Comparison of ENCODE assay signal across 8 cellular contexts in the genomic region with DNA sequence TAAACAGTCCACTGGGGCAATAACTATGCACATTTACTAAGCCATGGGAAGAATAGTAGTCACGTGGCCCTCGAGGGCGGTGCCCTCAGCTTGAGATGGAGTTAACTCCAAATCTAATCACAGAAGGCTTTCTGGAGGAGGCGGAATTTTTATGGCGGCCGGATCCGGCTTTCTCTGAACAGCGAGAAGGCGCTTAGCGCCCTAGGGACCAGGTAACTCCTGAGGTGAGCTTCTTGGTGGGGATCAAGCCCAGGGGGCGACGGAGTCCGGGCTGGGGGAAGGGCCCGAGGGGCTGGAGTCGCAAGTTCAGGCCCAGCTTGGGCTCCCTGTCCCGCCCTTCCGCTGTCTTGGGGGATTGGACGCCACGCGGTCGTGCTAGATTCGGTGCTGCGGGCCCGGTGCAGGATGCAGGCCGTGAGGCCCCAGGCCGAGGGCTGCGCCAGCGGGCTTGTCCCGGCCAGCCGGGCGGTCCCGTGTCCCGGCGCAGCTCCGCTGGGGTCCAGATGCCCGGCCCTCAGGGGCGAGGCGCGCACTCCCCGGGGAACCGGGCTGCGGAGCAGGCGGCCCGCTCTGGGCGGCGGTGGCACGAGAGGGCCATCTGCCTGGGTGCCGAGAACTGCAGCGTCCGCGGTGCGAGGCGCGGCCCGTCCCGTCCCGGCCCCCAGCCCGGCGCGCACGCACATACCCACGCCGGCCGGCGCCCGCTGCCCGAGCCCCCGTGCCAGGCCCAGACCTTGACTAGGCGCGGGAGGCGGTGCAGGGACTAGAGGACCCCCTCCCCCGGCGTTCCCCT. TPM values are rescaled to one million over a fixed set of nuclear protein-coding genes. Genes with fewer than 3 reads are reported as not detected.
DNase-seq lines count a peak whose midpoint lies in the region; ATAC-seq and TF ChIP-seq lines count a peak whose summit lies in the region.

No MANE protein-coding gene starts in this region.

- WGBS in ovary, 3 donors, result 35 to 65% (median 59%) methylated on average over 29 to 73 of the region's 73 CpGs

- no peak for DNase-seq in CD4-positive, alpha-beta T cell
- DNase-seq in activated CD4-positive, alpha-beta memory T cell treated with anti-CD3 and anti-CD28 coated beads for 36 hours, result no peak
- peak; percentile 26 for DNase-seq in left ventricle myocardium inferior
- peak; percentile 45 to 74 (median 58) for DNase-seq in ovary
- DNase-seq in AG08396 (ENCODE audit: low spot score), result no peak
- no peak for DNase-seq in RKO (ENCODE audit: low spot score)

- no peak for TF ChIP-seq EP300 in ovary (IDR thresholded peaks at IDR 0.05)

- H3K36me3 ChIP-seq in left ventricle myocardium inferior, result peaks cover 17% of the 10 kb centered on the region
- H3K36me3 ChIP-seq in ovary, result no peaks in the 10 kb centered on the region

- peak overlapping the region; percentile 88 for H3K4me3 Mint-ChIP-seq in CD4-positive, alpha-beta T cell
- H3K4me3 Mint-ChIP-seq in activated CD4-positive, alpha-beta memory T cell treated with anti-CD3 and anti-CD28 coated beads for 36 hours, result peak overlapping the region; percentile 6

- POLR2A ChIA-PET in CD4-positive, alpha-beta T cell (lab: Charles Lee), result interaction anchor here (4.1 kb wide), 1 partner anchor 17 kb away, joined by 31 read pairs; no protein-coding TSS in a partner anchor
- POLR2A ChIA-PET in activated CD4-positive, alpha-beta memory T cell treated with anti-CD3 and anti-CD28 coated beads for 36 hours (lab: Charles Lee), result no interaction called here

- TF ChIP-seq CTCF in CD4-positive, alpha-beta T cell (IDR thresholded peaks at IDR 0.05), result no peak
- no peak for TF ChIP-seq CTCF in left ventricle myocardium inferior (IDR thresholded peaks at IDR 0.05; ENCODE audit: borderline replicate concordance)
- peak in 1 of 3 donors; percentile 28 for TF ChIP-seq CTCF in ovary (IDR thresholded peaks at IDR 0.05)

- H3K9me3 Mint-ChIP-seq in CD4-positive, alpha-beta T cell, result no peaks in the 10 kb centered on the region
- H3K9me3 Mint-ChIP-seq in activated CD4-positive, alpha-beta memory T cell treated with anti-CD3 and anti-CD28 coated beads for 36 hours, result no peaks in the 10 kb centered on the region

- CTCF ChIA-PET in CD4-positive, alpha-beta T cell (lab: Charles Lee), result interaction anchor here (0.8 kb wide), 1 partner anchor 18 kb away, joined by 3 read pairs; no protein-coding TSS in a partner anchor
- CTCF ChIA-PET in activated CD4-positive, alpha-beta memory T cell treated with anti-CD3 and anti-CD28 coated beads for 36 hours (lab: Charles Lee), result interaction anchor here (1.4 to 1.9 kb wide), 2 partner anchors 17 to 177 kb away, joined by 3 to 5 read pairs; no protein-coding TSS in a partner anchor

- H3K4me1 ChIP-seq in left ventricle myocardium inferior, result peaks cover 40% of the 10 kb centered on the region
- peaks cover 15% of the 10 kb centered on the region for H3K4me1 ChIP-seq in ovary (ENCODE audit: insufficient read depth)

- H3K9me3 ChIP-seq in CD4-positive, alpha-beta T cell (ENCODE audit: control insufficient read depth, low read length), result no peaks in the 10 kb centered on the region
- H3K9me3 ChIP-seq in left ventricle myocardium inferior (replicated peaks), result no peaks in the 10 kb centered on the region
- no peaks in the 10 kb centered on the region for H3K9me3 ChIP-seq in ovary

- H3K27ac Mint-ChIP-seq in CD4-positive, alpha-beta T cell, result peak overlapping the region; percentile 92
- peak overlapping the region; percentile 20 for H3K27ac Mint-ChIP-seq in activated CD4-positive, alpha-beta memory T cell treated with anti-CD3 and anti-CD28 coated beads for 36 hours

- peak overlapping the region; percentile 74 for H3K4me3 ChIP-seq in left ventricle myocardium inferior
- peak overlapping the region; percentile 78 for H3K4me3 ChIP-seq in ovary

- TF ChIP-seq POLR2A in ovary (IDR thresholded peaks at IDR 0.05), result no peak

- no peaks in the 10 kb centered on the region for H3K27me3 Mint-ChIP-seq in CD4-positive, alpha-beta T cell
- no peaks in the 10 kb centered on the region for H3K27me3 Mint-ChIP-seq in activated CD4-positive, alpha-beta memory T cell treated with anti-CD3 and anti-CD28 coated beads for 36 hours

- intact Hi-C loops in CD4-positive, alpha-beta T cell (cut with DNase I, micrococcal nuclease), result loop anchor here in 1 of 2 experiments (1.0 to 10.0 kb wide), 6 partner anchors 14 to 1495 kb away; partner anchors contain the start of genes CLK4, LMAN2, PRELID1 and RAB24
- intact Hi-C loops in activated CD4-positive, alpha-beta memory T cell treated with anti-CD3 and anti-CD28 coated beads for 36 hours (cut with micrococcal nuclease), result loop anchor here (5.0 kb wide), 3 partner anchors 170 to 595 kb away; partner anchors contain the start of genes LMAN2, PRELID1, RAB24 and RNF44
- intact Hi-C loops in left ventricle myocardium inferior (cut with micrococcal nuclease) (no loop called here), ovary (cut with DNase I) (loop anchor here in 1 of 4 donors (5.0 kb wide), 1 partner anchor 1470 kb away; no protein-coding TSS in a partner anchor)

- ATAC-seq in CD4-positive, alpha-beta T cell (ENCODE audit: poor library complexity), result no peak
- ATAC-seq in HG03039 (IDR thresholded peaks at IDR 0.05; ENCODE audit: unreplicated experiment), result no peak
- no peak for ATAC-seq in HG03139 (IDR thresholded peaks at IDR 0.05; ENCODE audit: unreplicated experiment)

- H3K27ac ChIP-seq in CD4-positive, alpha-beta T cell (ENCODE audit: low read depth, low read length), result no peak overlapping the region
- peak overlapping the region; percentile 94 for H3K27ac ChIP-seq in left ventricle myocardium inferior (replicated peaks)
- peak overlapping the region; percentile 99 for H3K27ac ChIP-seq in ovary

- peaks cover 33% of the 10 kb centered on the region for H3K36me3 Mint-ChIP-seq in CD4-positive, alpha-beta T cell (ENCODE audit: low read depth)
- peaks cover 20% of the 10 kb centered on the region for H3K36me3 Mint-ChIP-seq in activated CD4-positive, alpha-beta memory T cell treated with anti-CD3 and anti-CD28 coated beads for 36 hours

- H3K4me1 Mint-ChIP-seq in CD4-positive, alpha-beta T cell (ENCODE audit: low read depth), result peaks cover 63% of the 10 kb centered on the region
- H3K4me1 Mint-ChIP-seq in activated CD4-positive, alpha-beta memory T cell treated with anti-CD3 and anti-CD28 coated beads for 36 hours (ENCODE audit: low read depth), result peaks cover 45% of the 10 kb centered on the region

- H3K27me3 ChIP-seq in CD4-positive, alpha-beta T cell (ENCODE audit: control insufficient read depth, insufficient read depth, low read length), result no peaks in the 10 kb centered on the region
- H3K27me3 ChIP-seq in left ventricle myocardium inferior (ENCODE audit: low read depth) (no peaks in the 10 kb centered on the region), ovary (no peaks in the 10 kb centered on the region)

RNA-seq across cellular contexts. Expression of gene NSD1, which starts 1.7 kb away (rescaled TPM):
- 10 to 100 TPM; 87.6 to 93.3 TPM for total RNA-seq in CD4-positive, alpha-beta T cell
- total RNA-seq in activated CD4-positive, alpha-beta memory T cell treated with anti-CD3 and anti-CD28 coated beads for 36 hours, result 10 to 100 TPM; 54.6 to 55.5 TPM
- 40.8 TPM for total RNA-seq in left ventricle myocardium inferior
- 100 to 1,000 TPM in 1 of 7 donors, 10 to 100 TPM in 6; 25.6 to 110 (median 83.2) TPM for total RNA-seq in ovary
- 10 to 100 TPM; 11.5 to 28.0 TPM for polyA plus RNA-seq in ovary

RNA-seq across cellular contexts. Expression of gene FGFR4, which starts 45.2 kb away (rescaled TPM):
- total RNA-seq in CD4-positive, alpha-beta T cell, result 1 to 10 TPM; 2.8 to 3.1 TPM
- total RNA-seq in activated CD4-positive, alpha-beta memory T cell treated with anti-CD3 and anti-CD28 coated beads for 36 hours, result under 1 TPM; 0.76 to 0.87 TPM
- total RNA-seq in left ventricle myocardium inferior (0.93 TPM), ovary (10 to 100 TPM; 15.5 to 90.3 (median 39.9) TPM)
- 10 to 100 TPM in 1 of 2 donors, 1 to 10 TPM in 1; 2.7 to 13.1 TPM for polyA plus RNA-seq in ovary

Comparison
In these comparisons a context has a peak if more than half of its experiments do, and no peak if none do; other contexts are left out.
1. DNase-seq: peak in left ventricle myocardium inferior (single experiment) and ovary (5 of 5); none in CD4-positive, alpha-beta T cell (0 of 10), activated CD4-positive, alpha-beta memory T cell treated with anti-CD3 and anti-CD28 coated beads for 36 hours (single experiment), AG08396 (single experiment) and RKO (single experiment).